In the genomic region with DNA sequence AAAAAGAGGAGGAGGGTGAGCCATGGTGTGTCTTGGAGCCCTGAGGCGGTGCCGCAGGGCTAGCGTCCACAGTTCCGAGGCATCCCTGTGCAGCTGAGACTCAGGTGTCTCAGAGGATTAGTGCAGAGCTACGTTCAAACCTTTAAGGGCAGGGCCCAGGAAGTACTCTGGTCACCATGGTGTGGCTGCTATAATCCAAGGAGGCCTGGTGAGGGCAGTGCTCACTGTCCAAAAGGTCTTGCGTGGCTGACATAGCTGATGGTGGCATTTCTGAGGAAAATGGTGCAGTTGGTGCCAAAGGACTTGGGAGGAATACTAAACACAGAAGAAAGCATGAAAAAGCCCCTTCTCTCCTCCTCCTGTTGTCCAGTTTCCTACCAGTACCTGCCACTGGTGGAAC, we compare ENCODE assay signal across 11 cellular contexts.
DNase-seq lines count a peak whose midpoint lies in the region; ATAC-seq, FAIRE-seq and TF ChIP-seq lines count a peak whose summit lies in the region.
"Had no signal": no experiment of that assay in that cellular context is flagged by ENCODE, and none has a peak within 500 bp of the region (broad histone marks: within the 10 kb centered on the region; RNA-seq: fewer than 3 reads in every experiment).

No MANE protein-coding gene starts in this region.

- no peak overlapping the region for H4K8ac ChIP-seq in H1 (ENCODE audit: extremely low read depth, insufficient read depth, low read length)

- POLR2A ChIA-PET in H1 (lab: Charles Lee; ENCODE audit: partially characterized antibody) = no interaction called here

- H3K4ac ChIP-seq in H1 (replicated peaks; ENCODE audit: insufficient read length, low read depth, low read length) = no peak overlapping the region

- H4K20me1 ChIP-seq in H1 (replicated peaks in 1 of 2; ENCODE audit: control insufficient read depth in 1 of 2, insufficient read depth in 2 of 2, low read length in 2 of 2) = no peaks in the 10 kb centered on the region

- TF ChIP-seq RAD21 in H1 (IDR thresholded peaks at IDR 0.05 in 1 of 2, conservative IDR thresholded peaks at IDR 0.05 in 1 of 2; ENCODE audit: low read depth in 2 of 2, low read length in 2 of 2) = peak; percentile 66 to 74

- H3K56ac ChIP-seq in H1 (replicated peaks; ENCODE audit: insufficient read length, low read depth, low read length) = no peak overlapping the region

- intact Hi-C loops in tibial artery (cut with DNase I; ENCODE audit: low total_unique reads) = no loop called here

- H4K91ac ChIP-seq in H1 (replicated peaks; ENCODE audit: insufficient read length, low read length) = no peak overlapping the region

- peak; percentile 10 for DNase-seq in GM20000 (ENCODE audit: low spot score)
- no peak for DNase-seq in H1 (ENCODE audit: low read depth in 1 of 2, low spot score in 2 of 2)
- DNase-seq in effector memory CD4-positive, alpha-beta T cell = no peak
- no peak for DNase-seq in tibial artery
- no peak for DNase-seq in stimulated activated CD4-positive, alpha-beta T cell treated with anti-CD3 and anti-CD28 coated beads, Interleukin-15, amount 100 ng/mL, for 24 hours
- DNase-seq in HAP-1 (ENCODE audit: low spot score in 2 of 2) = no peak
- DNase-seq: activated T-cell treated with anti-CD3 and anti-CD28 coated beads, Interleukin-2, amount 50 U/mL, for 72 hours; erythroblast; NCI-H1092 had no signal

- H3K4me3 ChIP-seq in H1 (ENCODE audit: extremely low read depth in 1 of 4, insufficient read depth in 2 of 4, low read depth in 3 of 4, low read length in 4 of 4) (no peak overlapping the region), tibial artery (no peak overlapping the region), HAP-1 (no peak overlapping the region)
- no peak overlapping the region for H3K4me3 ChIP-seq in effector memory CD4-positive, alpha-beta T cell (ENCODE audit: insufficient read depth, low read depth, low read length, poor library complexity, severe bottlenecking)

- H3K4me1 ChIP-seq in H1 (replicated peaks in 1 of 4; ENCODE audit: control insufficient read depth in 3 of 4, insufficient read depth in 4 of 4, low read length in 3 of 4) (no peaks in the 10 kb centered on the region), tibial artery (no peaks in the 10 kb centered on the region), HAP-1 (no peaks in the 10 kb centered on the region)
- no peaks in the 10 kb centered on the region for H3K4me1 ChIP-seq in effector memory CD4-positive, alpha-beta T cell (ENCODE audit: control insufficient read depth, insufficient read depth, low read length, poor library complexity, severe bottlenecking)

- H3K23me2 ChIP-seq in H1 (ENCODE audit: low read depth, low read length) = no peaks in the 10 kb centered on the region

- H3K9ac ChIP-seq in H1 (replicated peaks in 1 of 4; ENCODE audit: extremely low read depth in 1 of 4, low read depth in 3 of 4, low read length in 3 of 4) = no peak overlapping the region

- TF ChIP-seq EP300 in H1 (IDR thresholded peaks at IDR 0.05; ENCODE audit: borderline replicate concordance in 1 of 2, low read depth in 2 of 2, low read length in 2 of 2) = no peak

- TF ChIP-seq POLR2A in H1 (IDR thresholded peaks at IDR 0.05; ENCODE audit: control extremely low read depth in 1 of 2, low read depth in 2 of 2, low read length in 2 of 2) = no peak

- H2AK5ac ChIP-seq in H1 (ENCODE audit: low read depth, low read length) = no peak overlapping the region

- no peaks in the 10 kb centered on the region for H3K9me3 ChIP-seq in H1 (ENCODE audit: insufficient read depth in 2 of 2, low read depth in 1 of 2, low read length in 1 of 2)
- no peaks in the 10 kb centered on the region for H3K9me3 ChIP-seq in effector memory CD4-positive, alpha-beta T cell (ENCODE audit: control insufficient read depth, low read length)
- peaks cover 0 to 7% (median 0%) of the 10 kb centered on the region in 3 donors for H3K9me3 ChIP-seq in tibial artery
- no peaks in the 10 kb centered on the region for H3K9me3 ChIP-seq in HAP-1

- no peak overlapping the region for H3K18ac ChIP-seq in H1 (ENCODE audit: extremely low read depth, low read length)

- no peak overlapping the region for H3K4me2 ChIP-seq in H1 (ENCODE audit: insufficient read depth in 1 of 2, low read depth in 2 of 2, low read length in 2 of 2)

- H3K14ac ChIP-seq in H1 (ENCODE audit: insufficient read length) = no peak overlapping the region

- no peak overlapping the region for H2BK120ac ChIP-seq in H1 (replicated peaks; ENCODE audit: low read depth, low read length)

- ATAC-seq in HG03354 (IDR thresholded peaks at IDR 0.05; ENCODE audit: poor library complexity, severe bottlenecking, unreplicated experiment) = peak; percentile 66
- ATAC-seq: activated T-cell treated with anti-CD3 and anti-CD28 coated beads, Interleukin-2, amount 50 U/mL, for 72 hours had no signal

- CTCF ChIA-PET in H1 (lab: Charles Lee; ENCODE audit: partially characterized antibody) = interaction anchor here (0.7 to 2.9 kb wide), 25 partner anchors 8 to 602 kb away, joined by 3 to 14 read pairs (median 4); no protein-coding TSS in a partner anchor

- H2AFZ ChIP-seq in H1 (ENCODE audit: low read length) = no peak overlapping the region

- no peaks in the 10 kb centered on the region for H3K79me1 ChIP-seq in H1 (ENCODE audit: low read depth, low read length)

- H3K23ac ChIP-seq in H1 (ENCODE audit: insufficient read length) = no peak overlapping the region

- TF ChIP-seq CTCF in GM12873 (IDR thresholded peaks at IDR 0.05; ENCODE audit: insufficient read depth, low read depth, low read length, missing control alignments) = peak; percentile 53
- TF ChIP-seq CTCF in GM20000 (IDR thresholded peaks at IDR 0.05; ENCODE audit: extremely low read depth, missing control alignments) = no peak
- peak; percentile 48 to 59 (median 50) for TF ChIP-seq CTCF in H1 (IDR thresholded peaks at IDR 0.05; ENCODE audit: control extremely low read depth in 1 of 3, insufficient read depth in 1 of 3, low read depth in 1 of 3, low read length in 3 of 3)
- no peak for TF ChIP-seq CTCF in tibial artery (IDR thresholded peaks at IDR 0.05)

- H3K36me3 ChIP-seq in H1 (ENCODE audit: control insufficient read depth in 2 of 4, insufficient read depth in 4 of 4, low read length in 3 of 4) (no peaks in the 10 kb centered on the region), tibial artery (no peaks in the 10 kb centered on the region), HAP-1 (replicated peaks) (no peaks in the 10 kb centered on the region)
- no peaks in the 10 kb centered on the region for H3K36me3 ChIP-seq in effector memory CD4-positive, alpha-beta T cell (ENCODE audit: control insufficient read depth, insufficient read depth, low read length)

- no peak for FAIRE-seq in H1 (lab: Jason Lieb, UNC)

- no peak overlapping the region for H2BK5ac ChIP-seq in H1 (ENCODE audit: low read depth, low read length)

- H2BK12ac ChIP-seq in H1 (ENCODE audit: low read depth, low read length) = no peak overlapping the region

- H3K27ac ChIP-seq in H1 (ENCODE audit: low read depth, low read length) = no peak overlapping the region
- H3K27ac ChIP-seq in effector memory CD4-positive, alpha-beta T cell (ENCODE audit: insufficient read depth, low read length, poor library complexity, severe bottlenecking) = no peak overlapping the region
- H3K27ac ChIP-seq in tibial artery = no peak overlapping the region

- in situ Hi-C loops in HAP-1 (cut with MboI; ENCODE audit: low sequenced_read_pairs) = no loop called here

- no peak overlapping the region for H2BK15ac ChIP-seq in H1 (ENCODE audit: low read length)

- WGBS in H1 (ENCODE audit: extremely low coverage in 1 of 2, insufficient coverage in 1 of 2, insufficient read length in 1 of 2, insufficient replicate concordance in 2 of 2, low coverage in 1 of 2, low lambda C conversion rate in 2 of 2, missing lambda C conversion rate in 1 of 2), 2 experiments = 84% methylated on average over 6 of the region's 6 CpGs; no CpG with 5 or more reads in 1 of the 2 experiments

- H2BK20ac ChIP-seq in H1 (ENCODE audit: low read length) = no peak overlapping the region

- no peaks in the 10 kb centered on the region for H3K27me3 ChIP-seq in H1 (replicated peaks in 1 of 4; ENCODE audit: control insufficient read depth in 3 of 4, extremely low read depth in 1 of 4, insufficient read depth in 3 of 4, low read length in 3 of 4)
- H3K27me3 ChIP-seq in effector memory CD4-positive, alpha-beta T cell (replicated peaks; ENCODE audit: control insufficient read depth, insufficient read depth, low read length, poor library complexity, severe bottlenecking) = no peaks in the 10 kb centered on the region
- peaks cover 0 to 2% of the 10 kb centered on the region in 2 donors for H3K27me3 ChIP-seq in tibial artery
- no peaks in the 10 kb centered on the region for H3K27me3 ChIP-seq in HAP-1 (ENCODE audit: low read depth)

- H4K5ac ChIP-seq in H1 (ENCODE audit: insufficient read length, low read depth, low read length) = no peak overlapping the region

- H3K79me2 ChIP-seq in H1 (ENCODE audit: control insufficient read depth in 1 of 2, insufficient read depth in 2 of 2, low read length in 2 of 2) = no peaks in the 10 kb centered on the region

TF ChIP-seq in H1, 55 proteins besides CTCF, POLR2A, EP300 and RAD21 (continues in another document):
- no peak for TF ChIP-seq BACH1 (IDR thresholded peaks at IDR 0.05; ENCODE audit: low read length)
- no peak for TF ChIP-seq HDAC6 (IDR thresholded peaks at IDR 0.05; ENCODE audit: low read depth, low read length)
- TF ChIP-seq NRF1 (IDR thresholded peaks at IDR 0.05; ENCODE audit: low read depth, low read length) = no peak
- no peak for TF ChIP-seq JUN (IDR thresholded peaks at IDR 0.05; ENCODE audit: low read depth, low read length)
- no peak for TF ChIP-seq ZNF274 (IDR thresholded peaks at IDR 0.05; ENCODE audit: borderline replicate concordance, extremely low read depth, low read length)
- TF ChIP-seq TCF12 (IDR thresholded peaks at IDR 0.05; ENCODE audit: low read depth, low read length) = no peak
- TF ChIP-seq, protein P1, sequence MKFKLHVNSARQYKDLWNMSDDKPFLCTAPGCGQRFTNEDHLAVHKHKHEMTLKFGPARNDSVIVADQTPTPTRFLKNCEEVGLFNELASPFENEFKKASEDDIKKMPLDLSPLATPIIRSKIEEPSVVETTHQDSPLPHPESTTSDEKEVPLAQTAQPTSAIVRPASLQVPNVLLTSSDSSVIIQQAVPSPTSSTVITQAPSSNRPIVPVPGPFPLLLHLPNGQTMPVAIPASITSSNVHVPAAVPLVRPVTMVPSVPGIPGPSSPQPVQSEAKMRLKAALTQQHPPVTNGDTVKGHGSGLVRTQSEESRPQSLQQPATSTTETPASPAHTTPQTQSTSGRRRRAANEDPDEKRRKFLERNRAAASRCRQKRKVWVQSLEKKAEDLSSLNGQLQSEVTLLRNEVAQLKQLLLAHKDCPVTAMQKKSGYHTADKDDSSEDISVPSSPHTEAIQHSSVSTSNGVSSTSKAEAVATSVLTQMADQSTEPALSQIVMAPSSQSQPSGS (IDR thresholded peaks at IDR 0.05; ENCODE audit: low read length) = no peak
- TF ChIP-seq SRF (IDR thresholded peaks at IDR 0.05; ENCODE audit: low read depth, low read length) = no peak
- no peak for TF ChIP-seq CBX8 (IDR thresholded peaks at IDR 0.05; ENCODE audit: borderline replicate concordance, low read depth, low read length)
- no peak for TF ChIP-seq RNF2 (IDR thresholded peaks at IDR 0.05; ENCODE audit: borderline replicate concordance, low read depth, low read length, missing control alignments, poor library complexity, severe bottlenecking)
- no peak for TF ChIP-seq TBP (IDR thresholded peaks at IDR 0.05; ENCODE audit: low read depth, low read length)

Comparison
In these comparisons a context has a peak if more than half of its experiments do, and no peak if none do; other contexts are left out.
1. CTCF ChIP-seq: peak in GM12873 (single experiment) and H1 (3 of 3); none in GM20000 (single experiment) and tibial artery (0 of 2).